In the genomic region with DNA sequence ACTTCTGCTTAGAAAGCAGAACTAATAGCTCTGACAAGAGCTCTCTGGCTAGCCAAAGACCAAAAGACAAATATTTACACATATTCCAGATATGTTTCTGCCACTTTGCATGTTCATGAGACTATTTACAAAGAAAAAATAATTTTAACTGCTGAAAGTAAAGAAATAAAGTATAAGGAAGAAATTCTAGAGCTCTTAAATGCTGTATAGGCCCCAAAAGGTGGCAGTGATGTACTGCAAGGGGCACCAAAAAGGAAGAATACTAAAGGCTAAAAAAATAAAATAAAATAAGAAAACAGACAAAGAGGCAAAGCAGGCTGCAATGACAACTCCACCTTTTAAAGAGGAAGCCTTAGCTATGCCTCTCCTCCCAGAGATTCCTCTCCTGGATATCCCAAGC, we compare ENCODE assay signal across 8 cellular contexts. TPM values are rescaled to one million over a fixed set of nuclear protein-coding genes. Genes with fewer than 3 reads are reported as not detected.
DNase-seq lines count a peak whose midpoint lies in the region; ATAC-seq, FAIRE-seq and TF ChIP-seq lines count a peak whose summit lies in the region.

No MANE protein-coding gene starts in this region.

- H3K4me3 ChIP-seq in heart right ventricle (no peak overlapping the region), uterus (no peak overlapping the region), small intestine (ENCODE audit: low read depth in 1 of 2, low read length in 2 of 2) (no peak overlapping the region)

- DNase-seq in heart right ventricle, result no peak
- DNase-seq in left ventricle myocardium superior, result no peak
- peak; percentile 25 for DNase-seq in SIG-M5 (lab: John Stamatoyannopoulos, UW)
- DNase-seq in globus pallidus (ENCODE audit: low spot score), result peak; percentile 72
- no peak for DNase-seq in uterus
- DNase-seq in small intestine, result no peak
- DNase-seq in dermis blood vessel endothelial cell, result no peak
- DNase-seq in COR-L47 (lab: John Stamatoyannopoulos, UW), result no peak

- intact Hi-C loops in heart right ventricle (cut with DNase I), result loop anchor here in 3 of 10 donors (10.0 kb wide), 3 partner anchors 132 to 358 kb away; a partner anchor contains a TSS
- intact Hi-C loops in left ventricle myocardium superior (cut with micrococcal nuclease), result no loop called here
- intact Hi-C loops in uterus (cut with DNase I; ENCODE audit: low total_unique reads), result loop anchor here (10.0 kb wide), 1 partner anchor 152 kb away; a partner anchor contains a TSS

- H3K4me1 ChIP-seq in heart right ventricle (peaks cover 0 to 60% (median 26%) of the 10 kb centered on the region in 9 donors), uterus (peaks cover 0 to 8% of the 10 kb centered on the region in 2 donors), small intestine (ENCODE audit: control insufficient read depth in 2 of 2, insufficient read depth in 1 of 2, low read depth in 1 of 2, low read length in 1 of 2) (peaks cover 0 to 2% of the 10 kb centered on the region in 2 donors)

- H3K27ac ChIP-seq in heart right ventricle (peak overlapping the region in 7 of 10 donors; percentile 30 to 97 (median 94)), uterus (peak overlapping the region; percentile 94 to 98), small intestine (ENCODE audit: low read depth in 1 of 2, low read length in 1 of 2) (peak overlapping the region in 1 of 2 donors; percentile 41)

- no peak for FAIRE-seq in small intestine (lab: Jason Lieb, UNC)

- ATAC-seq in heart right ventricle, result no peak
- no peak for ATAC-seq in left ventricle myocardium superior

- TF ChIP-seq CTCF in heart right ventricle (IDR thresholded peaks at IDR 0.05) (peak in 1 of 9 donors; percentile 23), uterus (IDR thresholded peaks at IDR 0.05) (peak in 1 of 4 experiments; percentile 35)

- H3K9me3 ChIP-seq in heart right ventricle (no peaks in the 10 kb centered on the region), uterus (no peaks in the 10 kb centered on the region), small intestine (ENCODE audit: control insufficient read depth, low read depth) (no peaks in the 10 kb centered on the region)

- H3K36me3 ChIP-seq in heart right ventricle, result no peaks in the 10 kb centered on the region
- H3K36me3 ChIP-seq in uterus, result no peaks in the 10 kb centered on the region
- peaks cover 0 to 1% of the 10 kb centered on the region in 2 donors for H3K36me3 ChIP-seq in small intestine (ENCODE audit: control insufficient read depth in 2 of 2, insufficient read depth in 2 of 2, low read length in 2 of 2)

- H3K27me3 ChIP-seq in heart right ventricle, result no peaks in the 10 kb centered on the region
- no peaks in the 10 kb centered on the region for H3K27me3 ChIP-seq in uterus
- no peaks in the 10 kb centered on the region for H3K27me3 ChIP-seq in small intestine (ENCODE audit: control insufficient read depth in 2 of 2, insufficient read depth in 2 of 2, low read length in 2 of 2)

- no peak for TF ChIP-seq POLR2A in uterus (IDR thresholded peaks at IDR 0.05)

RNA-seq across cellular contexts. Expression of a gene that starts 23.0 kb away (rescaled TPM):
- total RNA-seq in heart right ventricle (1 to 10 TPM in 2 of 10 donors, under 1 TPM in 7, not detected in 1; 0.15 to 5.2 (median 0.57) TPM), left ventricle myocardium superior (not detected), uterus (1 to 10 TPM in 1 of 4 donors, under 1 TPM in 2, not detected in 1; 0.76 to 2.9 (median 0.76) TPM), dermis blood vessel endothelial cell (not detected in 2 replicates)
- polyA plus RNA-seq in heart right ventricle (1 to 10 TPM in 1 of 2 donors, under 1 TPM in 1; 0.49 to 1.5 TPM), small intestine (1 to 10 TPM in 2 of 3 donors, not detected in 1; 3.4 to 5.9 TPM)

RNA-seq across cellular contexts. Expression of a gene that starts 42.7 kb away (rescaled TPM):
- total RNA-seq in heart right ventricle, result under 1 TPM in 2 of 10 donors, not detected in 8; 0.67 to 0.90 TPM
- polyA plus RNA-seq in heart right ventricle, result not detected
- total RNA-seq in left ventricle myocardium superior, result not detected
- 1 to 10 TPM in 1 of 4 donors, under 1 TPM in 1, not detected in 2; 0.85 to 1.8 TPM for total RNA-seq in uterus
- polyA plus RNA-seq in small intestine, result under 1 TPM in 1 of 3 donors, not detected in 2; 0.06 TPM
- total RNA-seq in dermis blood vessel endothelial cell, result not detected in 2 replicates

RNA-seq across cellular contexts. Expression of a gene that starts 53.5 kb away (rescaled TPM):
- total RNA-seq in heart right ventricle, result under 1 TPM in 1 of 10 donors, not detected in 9; 0.62 TPM
- polyA plus RNA-seq in heart right ventricle, result under 1 TPM in 1 of 2 donors, not detected in 1; 0.07 TPM
- total RNA-seq in left ventricle myocardium superior, result not detected
- total RNA-seq in uterus, result 1 to 10 TPM in 1 of 4 donors, not detected in 3; 1.8 TPM
- polyA plus RNA-seq in small intestine, result under 1 TPM in 1 of 3 donors, not detected in 2; 0.37 TPM
- not detected in 2 replicates for total RNA-seq in dermis blood vessel endothelial cell

RNA-seq across cellular contexts. Expression of a gene that starts 59.2 kb away (rescaled TPM):
- total RNA-seq in heart right ventricle (1 to 10 TPM in 8 of 10 donors, under 1 TPM in 2; 0.81 to 5.7 (median 1.2) TPM), left ventricle myocardium superior (1.5 TPM), uterus (1 to 10 TPM in 2 of 4 donors, under 1 TPM in 2; under 0.01 to 4.1 (median 2.1) TPM), dermis blood vessel endothelial cell (0.19 and 0.34 TPM in 2 replicates)
- polyA plus RNA-seq in heart right ventricle (under 1 TPM; 0.22 to 0.59 TPM), small intestine (1 to 10 TPM in 2 of 3 donors, not detected in 1; 1.4 to 3.0 TPM)

Comparison
In these comparisons a context has a peak if more than half of its experiments do, and no peak if none do; other contexts are left out.
1. DNase-seq: peak in SIG-M5 (single experiment) and globus pallidus (single experiment); none in heart right ventricle (0 of 2), left ventricle myocardium superior (single experiment), uterus (0 of 2), small intestine (single experiment), dermis blood vessel endothelial cell (single experiment) and COR-L47 (single experiment).